ENCODE assay signal across 8 cellular contexts in the genomic region with DNA sequence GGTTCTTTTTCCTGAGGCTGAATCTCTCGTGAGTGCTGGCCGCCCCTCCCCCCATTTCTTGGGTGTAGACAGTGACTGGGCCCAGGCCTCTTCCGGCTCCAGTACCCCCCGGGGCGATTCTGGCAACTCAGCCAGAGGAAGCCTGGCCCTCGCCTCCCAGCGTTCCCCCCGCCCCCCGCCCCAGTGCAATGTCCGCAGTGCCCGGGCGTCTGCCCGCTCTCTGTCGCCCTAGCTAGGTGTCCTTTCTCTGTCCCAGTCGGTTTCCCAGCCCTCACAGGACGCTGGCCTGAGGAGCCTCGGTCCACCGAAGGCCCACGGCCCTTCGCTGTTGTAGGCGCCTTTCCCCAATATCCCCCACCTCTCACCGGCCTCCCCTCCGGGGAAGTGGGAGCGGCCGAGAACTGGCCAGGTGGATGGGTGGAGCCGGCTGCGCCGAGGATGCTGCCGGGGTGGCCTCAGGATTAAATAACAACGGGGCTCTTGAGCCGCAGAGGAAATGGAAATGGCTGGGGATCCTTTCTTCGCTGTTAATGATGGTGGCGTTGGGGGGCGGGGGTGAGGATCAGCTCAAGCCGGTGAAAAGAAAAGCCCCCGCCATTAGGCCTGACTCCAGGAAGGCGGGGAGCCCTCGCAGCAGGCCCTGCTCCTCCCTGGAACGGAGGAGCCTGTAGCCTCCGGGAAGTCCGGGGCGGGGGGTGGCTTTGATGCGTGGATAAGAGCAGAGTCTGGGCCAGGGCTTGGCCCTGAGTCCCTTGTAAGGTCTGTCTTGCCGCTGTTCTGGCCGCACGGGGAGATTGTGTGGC. TPM values are rescaled to one million over a fixed set of nuclear protein-coding genes. Genes with fewer than 3 reads are reported as not detected.
DNase-seq lines count a peak whose midpoint lies in the region; ATAC-seq and TF ChIP-seq lines count a peak whose summit lies in the region.

No MANE protein-coding gene starts in this region.

- DNase-seq in COLO829 (ENCODE audit: low spot score) (peak; percentile 43), WERI-Rb-1 (peak; percentile 91), epithelial cell of proximal tubule (ENCODE audit: low read depth) (no peak), myocyte (ENCODE audit: low read depth) (peak; percentile 48), vagina (ENCODE audit: extremely low spot score in 2 of 2) (no peak)

- H3K36me3 ChIP-seq in HUES64 (ENCODE audit: insufficient read depth, low read length) (peaks cover 21% of the 10 kb centered on the region), WERI-Rb-1 (no peaks in the 10 kb centered on the region), vagina (no peaks in the 10 kb centered on the region)

- intact Hi-C loops in vagina (cut with DNase I), result no loop called here

- H3K9me3 ChIP-seq in HUES64 (ENCODE audit: insufficient read depth, low read depth, low read length) (no peaks in the 10 kb centered on the region), WERI-Rb-1 (ENCODE audit: severe bottlenecking) (no peaks in the 10 kb centered on the region), vagina (no peaks in the 10 kb centered on the region)

- peaks cover 41% of the 10 kb centered on the region for H3K4me1 ChIP-seq in HUES64 (ENCODE audit: insufficient read depth, low read length)
- H3K4me1 ChIP-seq in vagina, result peaks cover 56% of the 10 kb centered on the region

- H3K27ac ChIP-seq in HUES64 (ENCODE audit: low read depth, low read length) (peak overlapping the region; percentile 100), WERI-Rb-1 (peak overlapping the region; percentile 77), vagina (no peak overlapping the region)

- under 1% methylated on average over 46 of the region's 46 CpGs for WGBS in HUES64

- no peak for TF ChIP-seq CTCF in WERI-Rb-1 (IDR thresholded peaks at IDR 0.05; ENCODE audit: low read depth, low read length)
- TF ChIP-seq CTCF in epithelial cell of proximal tubule (conservative IDR thresholded peaks at IDR 0.05; ENCODE audit: low read depth, low read length), result no peak
- TF ChIP-seq CTCF in vagina (IDR thresholded peaks at IDR 0.05), result no peak

- H3K4me3 ChIP-seq in HUES64 (ENCODE audit: low read length) (peak overlapping the region; percentile 95), WERI-Rb-1 (ENCODE audit: low read depth, low read length) (peak overlapping the region; percentile 55), epithelial cell of proximal tubule (ENCODE audit: low read depth, low read length) (peak overlapping the region; percentile 83), vagina (peak overlapping the region; percentile 57)

- TF ChIP-seq POLR2A in vagina (IDR thresholded peaks at IDR 0.05), result no peak

- H3K27me3 ChIP-seq in HUES64 (ENCODE audit: insufficient read depth, low read length) (no peaks in the 10 kb centered on the region; the same call in 1 of the 2 replicates), WERI-Rb-1 (ENCODE audit: insufficient read depth, low read depth, severe bottlenecking) (peaks cover 8% of the 10 kb centered on the region), vagina (no peaks in the 10 kb centered on the region)

- H3K9ac ChIP-seq in HUES64 (ENCODE audit: low read depth, low read length), result peak overlapping the region; percentile 94

- ATAC-seq in GM21576 (IDR thresholded peaks at IDR 0.05; ENCODE audit: unreplicated experiment), result no peak
- ATAC-seq in GM21619 (IDR thresholded peaks at IDR 0.05; ENCODE audit: unreplicated experiment), result no peak

RNA-seq across cellular contexts. Expression of a gene that starts 1.1 kb away (rescaled TPM):
- 64.4 TPM for polyA plus RNA-seq in HUES64 (2013, experiment 1 of 2)
- polyA plus RNA-seq in HUES64 (2013, experiment 2 of 2), result 80.8 TPM
- total RNA-seq in epithelial cell of proximal tubule, result 10.9 and 19.9 TPM in 2 replicates
- total RNA-seq in myocyte, result 11.6 and 13.1 TPM in 2 replicates
- polyA plus RNA-seq in myocyte (2012), result 5.3 TPM
- total RNA-seq in vagina, result 13.5 TPM

Comparison
In these comparisons a context has a peak if more than half of its experiments do, and no peak if none do; other contexts are left out.
1. DNase-seq: peak in COLO829 (single experiment), WERI-Rb-1 (single experiment) and myocyte (single experiment); none in epithelial cell of proximal tubule (single experiment) and vagina (0 of 2).
2. Peak in every context shown above with its lines, with median percentiles within 50 percentile points of each other: H3K4me3 ChIP-seq.